1 cellular context compared by ENCODE assay signal in the genomic region with DNA sequence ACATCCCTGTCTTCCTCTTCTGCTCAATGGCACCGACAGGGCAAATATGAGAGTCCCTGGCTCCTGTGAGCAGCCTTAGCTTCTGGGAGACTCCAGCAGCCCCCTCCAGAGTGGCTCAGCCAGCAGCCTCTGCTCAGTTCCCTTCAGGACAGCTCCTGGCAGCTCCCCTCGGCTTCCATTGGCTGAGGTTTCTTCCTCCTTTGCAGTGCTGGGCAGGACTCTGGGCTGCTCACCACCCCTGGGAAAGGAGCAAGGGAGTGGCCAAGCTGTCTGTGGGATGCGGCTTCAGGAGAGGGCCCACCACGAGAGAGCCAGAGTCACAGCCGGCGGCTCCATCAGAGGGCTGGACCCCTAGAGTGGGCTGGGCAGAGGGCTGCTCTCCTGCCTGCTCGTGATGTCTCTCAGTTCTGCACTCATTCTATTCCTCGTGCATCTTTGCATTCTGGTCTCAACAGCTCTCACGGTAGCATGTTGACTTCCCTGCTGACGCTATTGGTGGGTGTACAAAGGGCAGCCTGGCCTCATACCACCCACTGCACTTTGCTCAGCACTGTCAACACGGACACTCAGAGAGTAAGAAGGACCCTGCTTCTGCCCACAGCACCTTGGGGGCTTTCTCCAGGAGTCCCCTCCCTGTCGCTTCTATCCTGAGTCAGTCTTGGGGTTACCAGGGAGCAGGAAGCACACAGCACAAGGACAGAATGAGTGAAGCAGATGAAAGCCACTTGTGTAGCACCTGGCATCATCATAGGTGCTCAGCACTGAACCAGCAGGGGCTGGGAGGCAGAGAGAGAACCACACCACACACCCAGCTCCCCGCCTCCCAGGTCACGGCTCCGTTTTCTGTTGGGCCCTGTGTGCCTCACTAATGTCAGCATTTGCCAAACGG.
TF ChIP-seq lines count a peak whose summit lies in the region.

No MANE protein-coding gene starts in this region.

TF ChIP-seq in HepG2, 621 proteins besides CTCF, POLR2A, EP300 and RAD21 (continued from another document and continues in another):
- TF ChIP-seq, protein P1, sequence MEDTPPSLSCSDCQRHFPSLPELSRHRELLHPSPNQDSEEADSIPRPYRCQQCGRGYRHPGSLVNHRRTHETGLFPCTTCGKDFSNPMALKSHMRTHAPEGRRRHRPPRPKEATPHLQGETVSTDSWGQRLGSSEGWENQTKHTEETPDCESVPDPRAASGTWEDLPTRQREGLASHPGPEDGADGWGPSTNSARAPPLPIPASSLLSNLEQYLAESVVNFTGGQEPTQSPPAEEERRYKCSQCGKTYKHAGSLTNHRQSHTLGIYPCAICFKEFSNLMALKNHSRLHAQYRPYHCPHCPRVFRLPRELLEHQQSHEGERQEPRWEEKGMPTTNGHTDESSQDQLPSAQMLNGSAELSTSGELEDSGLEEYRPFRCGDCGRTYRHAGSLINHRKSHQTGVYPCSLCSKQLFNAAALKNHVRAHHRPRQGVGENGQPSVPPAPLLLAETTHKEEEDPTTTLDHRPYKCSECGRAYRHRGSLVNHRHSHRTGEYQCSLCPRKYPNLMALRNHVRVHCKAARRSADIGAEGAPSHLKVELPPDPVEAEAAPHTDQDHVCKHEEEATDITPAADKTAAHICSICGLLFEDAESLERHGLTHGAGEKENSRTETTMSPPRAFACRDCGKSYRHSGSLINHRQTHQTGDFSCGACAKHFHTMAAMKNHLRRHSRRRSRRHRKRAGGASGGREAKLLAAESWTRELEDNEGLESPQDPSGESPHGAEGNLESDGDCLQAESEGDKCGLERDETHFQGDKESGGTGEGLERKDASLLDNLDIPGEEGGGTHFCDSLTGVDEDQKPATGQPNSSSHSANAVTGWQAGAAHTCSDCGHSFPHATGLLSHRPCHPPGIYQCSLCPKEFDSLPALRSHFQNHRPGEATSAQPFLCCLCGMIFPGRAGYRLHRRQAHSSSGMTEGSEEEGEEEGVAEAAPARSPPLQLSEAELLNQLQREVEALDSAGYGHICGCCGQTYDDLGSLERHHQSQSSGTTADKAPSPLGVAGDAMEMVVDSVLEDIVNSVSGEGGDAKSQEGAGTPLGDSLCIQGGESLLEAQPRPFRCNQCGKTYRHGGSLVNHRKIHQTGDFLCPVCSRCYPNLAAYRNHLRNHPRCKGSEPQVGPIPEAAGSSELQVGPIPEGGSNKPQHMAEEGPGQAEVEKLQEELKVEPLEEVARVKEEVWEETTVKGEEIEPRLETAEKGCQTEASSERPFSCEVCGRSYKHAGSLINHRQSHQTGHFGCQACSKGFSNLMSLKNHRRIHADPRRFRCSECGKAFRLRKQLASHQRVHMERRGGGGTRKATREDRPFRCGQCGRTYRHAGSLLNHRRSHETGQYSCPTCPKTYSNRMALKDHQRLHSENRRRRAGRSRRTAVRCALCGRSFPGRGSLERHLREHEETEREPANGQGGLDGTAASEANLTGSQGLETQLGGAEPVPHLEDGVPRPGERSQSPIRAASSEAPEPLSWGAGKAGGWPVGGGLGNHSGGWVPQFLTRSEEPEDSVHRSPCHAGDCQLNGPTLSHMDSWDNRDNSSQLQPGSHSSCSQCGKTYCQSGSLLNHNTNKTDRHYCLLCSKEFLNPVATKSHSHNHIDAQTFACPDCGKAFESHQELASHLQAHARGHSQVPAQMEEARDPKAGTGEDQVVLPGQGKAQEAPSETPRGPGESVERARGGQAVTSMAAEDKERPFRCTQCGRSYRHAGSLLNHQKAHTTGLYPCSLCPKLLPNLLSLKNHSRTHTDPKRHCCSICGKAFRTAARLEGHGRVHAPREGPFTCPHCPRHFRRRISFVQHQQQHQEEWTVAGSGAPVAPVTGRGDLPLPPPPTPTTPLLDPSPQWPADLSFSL (CRISPR knock-in tag; IDR thresholded peaks at IDR 0.05) = no peak
- TF ChIP-seq, protein P2, sequence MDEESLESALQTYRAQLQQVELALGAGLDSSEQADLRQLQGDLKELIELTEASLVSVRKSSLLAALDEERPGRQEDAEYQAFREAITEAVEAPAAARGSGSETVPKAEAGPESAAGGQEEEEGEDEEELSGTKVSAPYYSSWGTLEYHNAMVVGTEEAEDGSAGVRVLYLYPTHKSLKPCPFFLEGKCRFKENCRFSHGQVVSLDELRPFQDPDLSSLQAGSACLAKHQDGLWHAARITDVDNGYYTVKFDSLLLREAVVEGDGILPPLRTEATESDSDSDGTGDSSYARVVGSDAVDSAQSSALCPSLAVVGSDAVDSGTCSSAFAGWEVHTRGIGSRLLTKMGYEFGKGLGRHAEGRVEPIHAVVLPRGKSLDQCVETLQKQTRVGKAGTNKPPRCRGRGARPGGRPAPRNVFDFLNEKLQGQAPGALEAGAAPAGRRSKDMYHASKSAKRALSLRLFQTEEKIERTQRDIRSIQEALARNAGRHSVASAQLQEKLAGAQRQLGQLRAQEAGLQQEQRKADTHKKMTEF (CRISPR knock-in tag; IDR thresholded peaks at IDR 0.05) = no peak
- TF ChIP-seq, protein P3, sequence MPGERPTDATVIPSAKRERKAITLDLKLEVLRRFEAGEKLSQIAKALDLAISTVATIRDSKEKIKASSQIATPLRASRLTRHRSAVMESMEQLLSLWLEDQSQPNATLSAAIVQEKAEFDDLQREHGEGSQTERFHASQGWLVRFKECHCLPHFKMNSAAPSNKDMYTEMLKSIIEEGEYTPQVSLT (CRISPR knock-in tag; IDR thresholded peaks at IDR 0.05; ENCODE audit: borderline replicate concordance, low read depth) = no peak
- no peak for TF ChIP-seq HNRNPL (IDR thresholded peaks at IDR 0.05; ENCODE audit: low read depth, low read length)
- no peak for TF ChIP-seq RCOR2 (CRISPR knock-in tag; IDR thresholded peaks at IDR 0.05)
- TF ChIP-seq TBX3 (IDR thresholded peaks at IDR 0.05; ENCODE audit: borderline replicate concordance) = 0 out of 2 replicates have a peak, but pooled peaks have one; percentile 19
- TF ChIP-seq, protein P4, sequence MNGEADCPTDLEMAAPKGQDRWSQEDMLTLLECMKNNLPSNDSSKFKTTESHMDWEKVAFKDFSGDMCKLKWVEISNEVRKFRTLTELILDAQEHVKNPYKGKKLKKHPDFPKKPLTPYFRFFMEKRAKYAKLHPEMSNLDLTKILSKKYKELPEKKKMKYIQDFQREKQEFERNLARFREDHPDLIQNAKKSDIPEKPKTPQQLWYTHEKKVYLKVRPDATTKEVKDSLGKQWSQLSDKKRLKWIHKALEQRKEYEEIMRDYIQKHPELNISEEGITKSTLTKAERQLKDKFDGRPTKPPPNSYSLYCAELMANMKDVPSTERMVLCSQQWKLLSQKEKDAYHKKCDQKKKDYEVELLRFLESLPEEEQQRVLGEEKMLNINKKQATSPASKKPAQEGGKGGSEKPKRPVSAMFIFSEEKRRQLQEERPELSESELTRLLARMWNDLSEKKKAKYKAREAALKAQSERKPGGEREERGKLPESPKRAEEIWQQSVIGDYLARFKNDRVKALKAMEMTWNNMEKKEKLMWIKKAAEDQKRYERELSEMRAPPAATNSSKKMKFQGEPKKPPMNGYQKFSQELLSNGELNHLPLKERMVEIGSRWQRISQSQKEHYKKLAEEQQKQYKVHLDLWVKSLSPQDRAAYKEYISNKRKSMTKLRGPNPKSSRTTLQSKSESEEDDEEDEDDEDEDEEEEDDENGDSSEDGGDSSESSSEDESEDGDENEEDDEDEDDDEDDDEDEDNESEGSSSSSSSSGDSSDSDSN (CRISPR knock-in tag; IDR thresholded peaks at IDR 0.05) = no peak; the same call in 1 of the 2 replicates
- TF ChIP-seq STAG1 (CRISPR knock-in tag; IDR thresholded peaks at IDR 0.05) = no peak
- TF ChIP-seq, protein P5, sequence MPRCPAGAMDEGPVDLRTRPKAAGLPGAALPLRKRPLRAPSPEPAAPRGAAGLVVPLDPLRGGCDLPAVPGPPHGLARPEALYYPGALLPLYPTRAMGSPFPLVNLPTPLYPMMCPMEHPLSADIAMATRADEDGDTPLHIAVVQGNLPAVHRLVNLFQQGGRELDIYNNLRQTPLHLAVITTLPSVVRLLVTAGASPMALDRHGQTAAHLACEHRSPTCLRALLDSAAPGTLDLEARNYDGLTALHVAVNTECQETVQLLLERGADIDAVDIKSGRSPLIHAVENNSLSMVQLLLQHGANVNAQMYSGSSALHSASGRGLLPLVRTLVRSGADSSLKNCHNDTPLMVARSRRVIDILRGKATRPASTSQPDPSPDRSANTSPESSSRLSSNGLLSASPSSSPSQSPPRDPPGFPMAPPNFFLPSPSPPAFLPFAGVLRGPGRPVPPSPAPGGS (CRISPR knock-in tag; IDR thresholded peaks at IDR 0.05) = no peak
- TF ChIP-seq SMYD3 (CRISPR knock-in tag; IDR thresholded peaks at IDR 0.05) = no peak
- no peak for TF ChIP-seq NFIB (CRISPR knock-in tag; IDR thresholded peaks at IDR 0.05; ENCODE audit: borderline replicate concordance)
- peak; percentile 75 for TF ChIP-seq TEAD3 (CRISPR knock-in tag; optimal IDR thresholded peaks at IDR 0.05; ENCODE audit: borderline replicate concordance)
- no peak for TF ChIP-seq KLF16 (CRISPR knock-in tag; IDR thresholded peaks at IDR 0.05)
- TF ChIP-seq ZNF780A (CRISPR knock-in tag; IDR thresholded peaks at IDR 0.05) = no peak
- no peak for TF ChIP-seq U2AF2 (IDR thresholded peaks at IDR 0.05; ENCODE audit: low read depth, low read length)
- TF ChIP-seq RARG (CRISPR knock-in tag; IDR thresholded peaks at IDR 0.05; ENCODE audit: low read depth) = no peak
- no peak for TF ChIP-seq HNRNPUL1 (IDR thresholded peaks at IDR 0.05; ENCODE audit: low read depth, low read length)
- TF ChIP-seq, protein P6, sequence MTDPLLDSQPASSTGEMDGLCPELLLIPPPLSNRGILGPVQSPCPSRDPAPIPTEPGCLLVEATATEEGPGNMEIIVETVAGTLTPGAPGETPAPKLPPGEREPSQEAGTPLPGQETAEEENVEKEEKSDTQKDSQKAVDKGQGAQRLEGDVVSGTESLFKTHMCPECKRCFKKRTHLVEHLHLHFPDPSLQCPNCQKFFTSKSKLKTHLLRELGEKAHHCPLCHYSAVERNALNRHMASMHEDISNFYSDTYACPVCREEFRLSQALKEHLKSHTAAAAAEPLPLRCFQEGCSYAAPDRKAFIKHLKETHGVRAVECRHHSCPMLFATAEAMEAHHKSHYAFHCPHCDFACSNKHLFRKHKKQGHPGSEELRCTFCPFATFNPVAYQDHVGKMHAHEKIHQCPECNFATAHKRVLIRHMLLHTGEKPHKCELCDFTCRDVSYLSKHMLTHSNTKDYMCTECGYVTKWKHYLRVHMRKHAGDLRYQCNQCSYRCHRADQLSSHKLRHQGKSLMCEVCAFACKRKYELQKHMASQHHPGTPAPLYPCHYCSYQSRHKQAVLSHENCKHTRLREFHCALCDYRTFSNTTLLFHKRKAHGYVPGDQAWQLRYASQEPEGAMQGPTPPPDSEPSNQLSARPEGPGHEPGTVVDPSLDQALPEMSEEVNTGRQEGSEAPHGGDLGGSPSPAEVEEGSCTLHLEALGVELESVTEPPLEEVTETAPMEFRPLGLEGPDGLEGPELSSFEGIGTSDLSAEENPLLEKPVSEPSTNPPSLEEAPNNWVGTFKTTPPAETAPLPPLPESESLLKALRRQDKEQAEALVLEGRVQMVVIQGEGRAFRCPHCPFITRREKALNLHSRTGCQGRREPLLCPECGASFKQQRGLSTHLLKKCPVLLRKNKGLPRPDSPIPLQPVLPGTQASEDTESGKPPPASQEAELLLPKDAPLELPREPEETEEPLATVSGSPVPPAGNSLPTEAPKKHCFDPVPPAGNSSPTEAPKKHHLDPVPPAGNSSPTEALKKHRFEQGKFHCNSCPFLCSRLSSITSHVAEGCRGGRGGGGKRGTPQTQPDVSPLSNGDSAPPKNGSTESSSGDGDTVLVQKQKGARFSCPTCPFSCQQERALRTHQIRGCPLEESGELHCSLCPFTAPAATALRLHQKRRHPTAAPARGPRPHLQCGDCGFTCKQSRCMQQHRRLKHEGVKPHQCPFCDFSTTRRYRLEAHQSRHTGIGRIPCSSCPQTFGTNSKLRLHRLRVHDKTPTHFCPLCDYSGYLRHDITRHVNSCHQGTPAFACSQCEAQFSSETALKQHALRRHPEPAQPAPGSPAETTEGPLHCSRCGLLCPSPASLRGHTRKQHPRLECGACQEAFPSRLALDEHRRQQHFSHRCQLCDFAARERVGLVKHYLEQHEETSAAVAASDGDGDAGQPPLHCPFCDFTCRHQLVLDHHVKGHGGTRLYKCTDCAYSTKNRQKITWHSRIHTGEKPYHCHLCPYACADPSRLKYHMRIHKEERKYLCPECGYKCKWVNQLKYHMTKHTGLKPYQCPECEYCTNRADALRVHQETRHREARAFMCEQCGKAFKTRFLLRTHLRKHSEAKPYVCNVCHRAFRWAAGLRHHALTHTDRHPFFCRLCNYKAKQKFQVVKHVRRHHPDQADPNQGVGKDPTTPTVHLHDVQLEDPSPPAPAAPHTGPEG (CRISPR knock-in tag; IDR thresholded peaks at IDR 0.05) = no peak
- no peak for TF ChIP-seq ZNF619 (CRISPR knock-in tag; IDR thresholded peaks at IDR 0.05)
- TF ChIP-seq, protein P7, sequence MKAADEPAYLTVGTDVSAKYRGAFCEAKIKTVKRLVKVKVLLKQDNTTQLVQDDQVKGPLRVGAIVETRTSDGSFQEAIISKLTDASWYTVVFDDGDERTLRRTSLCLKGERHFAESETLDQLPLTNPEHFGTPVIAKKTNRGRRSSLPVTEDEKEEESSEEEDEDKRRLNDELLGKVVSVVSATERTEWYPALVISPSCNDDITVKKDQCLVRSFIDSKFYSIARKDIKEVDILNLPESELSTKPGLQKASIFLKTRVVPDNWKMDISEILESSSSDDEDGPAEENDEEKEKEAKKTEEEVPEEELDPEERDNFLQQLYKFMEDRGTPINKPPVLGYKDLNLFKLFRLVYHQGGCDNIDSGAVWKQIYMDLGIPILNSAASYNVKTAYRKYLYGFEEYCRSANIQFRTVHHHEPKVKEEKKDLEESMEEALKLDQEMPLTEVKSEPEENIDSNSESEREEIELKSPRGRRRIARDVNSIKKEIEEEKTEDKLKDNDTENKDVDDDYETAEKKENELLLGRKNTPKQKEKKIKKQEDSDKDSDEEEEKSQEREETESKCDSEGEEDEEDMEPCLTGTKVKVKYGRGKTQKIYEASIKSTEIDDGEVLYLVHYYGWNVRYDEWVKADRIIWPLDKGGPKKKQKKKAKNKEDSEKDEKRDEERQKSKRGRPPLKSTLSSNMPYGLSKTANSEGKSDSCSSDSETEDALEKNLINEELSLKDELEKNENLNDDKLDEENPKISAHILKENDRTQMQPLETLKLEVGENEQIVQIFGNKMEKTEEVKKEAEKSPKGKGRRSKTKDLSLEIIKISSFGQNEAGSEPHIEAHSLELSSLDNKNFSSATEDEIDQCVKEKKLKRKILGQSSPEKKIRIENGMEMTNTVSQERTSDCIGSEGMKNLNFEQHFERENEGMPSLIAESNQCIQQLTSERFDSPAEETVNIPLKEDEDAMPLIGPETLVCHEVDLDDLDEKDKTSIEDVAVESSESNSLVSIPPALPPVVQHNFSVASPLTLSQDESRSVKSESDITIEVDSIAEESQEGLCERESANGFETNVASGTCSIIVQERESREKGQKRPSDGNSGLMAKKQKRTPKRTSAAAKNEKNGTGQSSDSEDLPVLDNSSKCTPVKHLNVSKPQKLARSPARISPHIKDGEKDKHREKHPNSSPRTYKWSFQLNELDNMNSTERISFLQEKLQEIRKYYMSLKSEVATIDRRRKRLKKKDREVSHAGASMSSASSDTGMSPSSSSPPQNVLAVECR (CRISPR knock-in tag; IDR thresholded peaks at IDR 0.05; ENCODE audit: borderline replicate concordance) = 0 out of 2 replicates have a peak, but pooled peaks have one; percentile 40
- no peak for TF ChIP-seq PTBP1 (IDR thresholded peaks at IDR 0.05; ENCODE audit: low read depth, low read length, poor library complexity, severe bottlenecking)
- no peak for TF ChIP-seq ZNF33B (CRISPR knock-in tag; IDR thresholded peaks at IDR 0.05)
- no peak for TF ChIP-seq JUN (CRISPR knock-in tag; IDR thresholded peaks at IDR 0.05)
- TF ChIP-seq SIN3B (IDR thresholded peaks at IDR 0.05; ENCODE audit: low read length) = no peak
- TF ChIP-seq NFE2L1 (CRISPR knock-in tag; IDR thresholded peaks at IDR 0.05; ENCODE audit: borderline replicate concordance) = no peak
- no peak for TF ChIP-seq PRPF4 (IDR thresholded peaks at IDR 0.05; ENCODE audit: low read depth, low read length, poor library complexity, severe bottlenecking)
- peak; percentile 45; the same call in 1 of the 2 replicates for TF ChIP-seq ZBTB7A (CRISPR knock-in tag; IDR thresholded peaks at IDR 0.05)
- no peak for TF ChIP-seq ZSCAN31 (CRISPR knock-in tag; IDR thresholded peaks at IDR 0.05; ENCODE audit: low read depth)
- no peak for TF ChIP-seq SP4 (CRISPR knock-in tag; IDR thresholded peaks at IDR 0.05)
- TF ChIP-seq JUND (CRISPR knock-in tag; IDR thresholded peaks at IDR 0.05) = no peak
- no peak for TF ChIP-seq REPIN1 (CRISPR knock-in tag; IDR thresholded peaks at IDR 0.05; ENCODE audit: borderline replicate concordance, low read depth)
